Comparison of ENCODE assay signal across 22 cellular contexts in the genomic region with DNA sequence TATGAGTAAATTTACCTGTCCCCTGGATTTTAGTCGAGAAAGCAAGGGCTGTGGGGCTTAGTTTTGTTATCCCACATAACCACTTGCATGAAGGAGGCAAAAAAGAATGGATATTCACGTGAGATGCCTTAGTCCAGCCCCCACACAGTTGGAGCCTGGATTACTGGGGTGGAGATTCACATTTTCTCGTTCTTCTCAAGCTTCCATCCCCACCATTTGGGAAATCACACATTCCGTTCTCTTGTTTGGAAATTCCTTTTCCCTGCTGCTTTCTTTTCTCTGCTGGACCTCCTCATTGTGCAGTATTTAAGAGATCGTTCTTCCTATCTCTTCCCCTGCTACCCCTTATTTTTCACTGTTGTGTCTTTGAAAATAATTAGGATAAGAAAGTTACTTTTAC.
"Had no signal": no experiment of that assay in that cellular context is flagged by ENCODE, and none has a peak within 500 bp of the region (broad histone marks: within the 10 kb centered on the region; RNA-seq: fewer than 3 reads in every experiment).

No MANE protein-coding gene starts in this region.

- H3K36me3 ChIP-seq: adrenal gland, pancreas, thyroid gland, upper lobe of right lung, WERI-Rb-1 had no signal

- H3K27me3 ChIP-seq: adrenal gland, pancreas, thyroid gland, upper lobe of right lung had no signal

- H3K27ac ChIP-seq: adrenal gland, pancreas, thyroid gland, upper lobe of right lung, WERI-Rb-1 had no signal

- H3K36me3 Mint-ChIP-seq: activated naive CD8-positive, alpha-beta T cell; memory B cell; naive thymus-derived CD4-positive, alpha-beta T cell; T-cell had no signal

- H3K4me1 Mint-ChIP-seq: activated T-helper 17 cell treated with anti-CD3 and anti-CD28 coated beads, Interleukin-2, amount 50 U/mL, for 72 hours; memory B cell; naive thymus-derived CD4-positive, alpha-beta T cell; T-cell had no signal

- H3K4me3 ChIP-seq: adrenal gland, pancreas, thyroid gland, upper lobe of right lung had no signal

- H3K9me3 ChIP-seq: adrenal gland, pancreas, thyroid gland, upper lobe of right lung had no signal

- H3K27ac Mint-ChIP-seq: activated naive CD8-positive, alpha-beta T cell; activated T-helper 17 cell treated with anti-CD3 and anti-CD28 coated beads, Interleukin-2, amount 50 U/mL, for 72 hours; memory B cell; naive thymus-derived CD4-positive, alpha-beta T cell; stimulated activated naive CD8-positive, alpha-beta T cell treated with anti-CD3 and anti-CD28 coated beads, Interleukin-15, Interleukin-2, amounts not matched to agents 100 ng/mL and 50 ng/mL, for 24 hours; T-cell; T-helper 2 cell treated with Interferon-gamma antibody and Interleukin-4, amounts not matched to agents 5 μg/mL and 100 μg/mL, for 36 hours had no signal

- ATAC-seq: activated T-helper 17 cell treated with anti-CD3 and anti-CD28 coated beads, Interleukin-2, amount 50 U/mL, for 72 hours; naive thymus-derived CD4-positive, alpha-beta T cell; pancreas; right cardiac atrium; T-cell; upper lobe of right lung had no signal

- H3K9me3 Mint-ChIP-seq: activated T-helper 17 cell treated with anti-CD3 and anti-CD28 coated beads, Interleukin-2, amount 50 U/mL, for 72 hours; T-helper 2 cell treated with Interferon-gamma antibody and Interleukin-4, amounts not matched to agents 5 μg/mL and 100 μg/mL, for 36 hours had no signal

- H3K4me3 Mint-ChIP-seq: activated naive CD8-positive, alpha-beta T cell; activated T-helper 17 cell treated with anti-CD3 and anti-CD28 coated beads, Interleukin-2, amount 50 U/mL, for 72 hours; memory B cell; naive thymus-derived CD4-positive, alpha-beta T cell; stimulated activated naive CD8-positive, alpha-beta T cell treated with anti-CD3 and anti-CD28 coated beads, Interleukin-15, Interleukin-2, amounts not matched to agents 100 ng/mL and 50 ng/mL, for 24 hours; T-cell; T-helper 2 cell treated with Interferon-gamma antibody and Interleukin-4, amounts not matched to agents 5 μg/mL and 100 μg/mL, for 36 hours had no signal

- H3K4me1 ChIP-seq: adrenal gland, pancreas, thyroid gland, upper lobe of right lung had no signal

- DNase-seq: activated CD4-positive, alpha-beta T cell treated with anti-CD3 and anti-CD28 coated beads for 1 hour; activated CD4-positive, alpha-beta T cell treated with anti-CD3 and anti-CD28 coated beads, Interleukin-2, amount 50 U/mL, for 1 hour; activated T-cell treated with anti-CD3 and anti-CD28 coated beads, Interleukin-2, amount 50 U/mL, for 1 hour; adrenal gland; central memory CD4-positive, alpha-beta T cell; effector memory CD4-positive, alpha-beta T cell; foreskin melanocyte; naive thymus-derived CD4-positive, alpha-beta T cell; pancreas; right cardiac atrium; stimulated activated CD4-positive, alpha-beta T cell treated with anti-CD3 and anti-CD28 coated beads, Interleukin-12 subunit alpha, Interleukin-12 subunit beta, amount 100 ng/mL, for 4 hours; stimulated activated CD4-positive, alpha-beta T cell treated with anti-CD3 and anti-CD28 coated beads, Interleukin-4, amount 100 ng/mL, for 4 hours; substantia nigra; T-cell; thyroid gland; upper lobe of right lung; WERI-Rb-1 had no signal
